In the genomic region with DNA sequence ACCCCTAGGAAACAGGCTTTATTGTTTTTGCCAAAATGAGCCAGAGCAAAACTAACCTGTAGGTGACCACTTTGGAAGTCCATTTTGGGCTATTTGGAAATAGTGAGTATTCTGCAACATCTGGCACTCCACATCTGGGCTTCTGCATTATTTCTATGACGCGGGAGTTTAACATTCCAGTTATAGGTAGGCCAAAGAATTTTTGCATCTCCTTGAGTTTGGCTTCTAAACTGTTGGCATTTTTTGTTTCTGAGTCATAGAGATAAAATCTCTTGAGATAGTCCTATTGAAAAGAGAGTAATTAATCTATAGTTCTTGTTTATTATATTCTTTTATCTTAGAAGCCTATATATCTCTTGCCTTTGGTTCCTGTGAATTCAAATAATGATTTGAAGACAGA, we compare ENCODE assay signal across 12 cellular contexts. TPM values are rescaled to one million over a fixed set of nuclear protein-coding genes. Genes with fewer than 3 reads are reported as not detected.
"Had no signal": no experiment of that assay in that cellular context is flagged by ENCODE, and none has a peak within 500 bp of the region (broad histone marks: within the 10 kb centered on the region; RNA-seq: fewer than 3 reads in every experiment).

No MANE protein-coding gene starts in this region.

- H3K4me3 ChIP-seq: skin epidermis had no signal

- H3K27ac ChIP-seq: brain microvascular endothelial cell, parathyroid adenoma, skin epidermis had no signal

- H3K9ac ChIP-seq: parathyroid adenoma had no signal

- H3K36me3 ChIP-seq: brain microvascular endothelial cell had no signal

- ATAC-seq: activated CD4-positive, CD25-positive, alpha-beta regulatory T cell treated with anti-CD3 and anti-CD28 coated beads, Interleukin-2, amount 50 U/mL, for 24 hours; naive thymus-derived CD4-positive, alpha-beta T cell had no signal

- H2AFZ ChIP-seq: parathyroid adenoma had no signal

- DNase-seq: amniotic stem cell; brain microvascular endothelial cell; erythroblast; hypothalamus; naive thymus-derived CD4-positive, alpha-beta T cell; retina; stimulated activated CD4-positive, alpha-beta T cell treated with anti-CD3 and anti-CD28 coated beads, Interleukin-4, amount 100 ng/mL, for 4 hours had no signal

- H3K79me2 ChIP-seq: parathyroid adenoma had no signal

- H3K27me3 ChIP-seq: brain microvascular endothelial cell had no signal

- H3K4me1 ChIP-seq: parathyroid adenoma had no signal

- FAIRE-seq: urothelium cell line had no signal

RNA-seq across cellular contexts. Expression of a gene that starts 2.8 kb away (rescaled TPM):
- total RNA-seq: activated T-helper 2 cell treated with anti-CD3 and anti-CD28 coated beads, Interferon-gamma antibody, Interleukin-2, Interleukin-4, amounts not matched to agents 10 μg/mL and 5 μg/mL and 100 μg/mL, durations not matched to agents 14 hours and 24 hours and 36 hours; naive thymus-derived CD4-positive, alpha-beta T cell had no signal
- polyA plus RNA-seq: naive thymus-derived CD4-positive, alpha-beta T cell had no signal
